ENCODE assay signal across 21 cellular contexts in the genomic region with DNA sequence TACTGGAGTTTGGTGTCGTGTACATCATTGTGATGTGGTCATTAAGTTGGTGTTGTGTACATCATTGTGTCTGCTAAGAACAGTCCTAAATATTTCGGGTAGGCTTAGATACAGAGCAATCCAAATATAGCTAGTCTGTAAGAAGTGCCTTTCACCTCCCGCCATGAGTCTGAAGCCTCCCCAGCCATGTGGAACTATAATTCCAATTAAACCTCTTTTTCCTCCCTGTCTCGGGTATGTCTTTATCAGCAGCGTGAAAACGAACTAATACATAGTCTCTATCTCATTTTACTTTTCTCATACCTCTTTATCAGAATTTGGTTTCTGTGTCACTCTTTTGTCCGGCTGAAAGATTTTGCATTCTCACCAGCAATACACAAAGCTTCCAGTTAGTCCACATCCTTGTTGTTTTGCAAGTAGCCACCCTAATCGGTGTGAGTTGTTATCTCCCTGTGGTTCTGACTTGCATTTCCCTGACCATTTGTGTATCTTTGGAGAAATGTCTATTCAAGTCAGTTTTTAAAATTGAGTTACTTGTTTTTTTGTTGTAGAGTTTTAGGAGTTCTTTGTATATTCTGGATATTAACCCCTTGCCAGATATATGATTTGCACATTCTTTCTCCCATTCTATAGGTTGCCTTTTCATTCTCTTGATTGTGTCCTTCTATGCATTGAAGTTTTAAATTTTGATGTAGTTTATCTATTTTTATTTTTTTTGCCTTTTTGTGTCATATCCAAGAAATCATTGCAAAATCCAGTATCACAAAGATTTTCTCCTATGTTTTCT. TPM values are rescaled to one million over a fixed set of nuclear protein-coding genes. Genes with fewer than 3 reads are reported as not detected.
DNase-seq lines count a peak whose midpoint lies in the region; ATAC-seq and TF ChIP-seq lines count a peak whose summit lies in the region.
"Had no signal": no experiment of that assay in that cellular context is flagged by ENCODE, and none has a peak within 500 bp of the region (broad histone marks: within the 10 kb centered on the region; RNA-seq: fewer than 3 reads in every experiment).

No MANE protein-coding gene starts in this region.

- H3K27me3 ChIP-seq in left ventricle myocardium inferior (ENCODE audit: low read depth) = no peaks in the 10 kb centered on the region
- no peaks in the 10 kb centered on the region for H3K27me3 ChIP-seq in heart left ventricle
- no peaks in the 10 kb centered on the region for H3K27me3 ChIP-seq in colonic mucosa
- no peaks in the 10 kb centered on the region for H3K27me3 ChIP-seq in vagina

- peaks cover 29% of the 10 kb centered on the region for H3K36me3 Mint-ChIP-seq in mesothelial cell of epicardium

- no peaks in the 10 kb centered on the region for H3K27me3 Mint-ChIP-seq in mesothelial cell of epicardium (ENCODE audit: low read depth)
- H3K27me3 Mint-ChIP-seq: B cell had no signal

- ATAC-seq in heart left ventricle (no peak), GM19463 (IDR thresholded peaks at IDR 0.05; ENCODE audit: unreplicated experiment) (no peak), GM21381 (IDR thresholded peaks at IDR 0.05; ENCODE audit: unreplicated experiment) (no peak)

- H3K36me3 ChIP-seq in left ventricle myocardium inferior (peaks cover 4% of the 10 kb centered on the region), heart left ventricle (peaks cover 0 to 7% (median 0%) of the 10 kb centered on the region in 9 donors), colonic mucosa (no peaks in the 10 kb centered on the region), vagina (no peaks in the 10 kb centered on the region)

- H3K4me3 Mint-ChIP-seq in mesothelial cell of epicardium = no peak overlapping the region
- H3K4me3 Mint-ChIP-seq: B cell had no signal

- TF ChIP-seq CTCF in left ventricle myocardium inferior (IDR thresholded peaks at IDR 0.05; ENCODE audit: borderline replicate concordance) = no peak
- no peak for TF ChIP-seq CTCF in heart left ventricle (IDR thresholded peaks at IDR 0.05)
- no peak for TF ChIP-seq CTCF in colonic mucosa (IDR thresholded peaks at IDR 0.05)
- TF ChIP-seq CTCF in mesothelial cell of epicardium (IDR thresholded peaks at IDR 0.05; ENCODE audit: unreplicated experiment) = no peak
- TF ChIP-seq CTCF in vagina (IDR thresholded peaks at IDR 0.05) = no peak

- H3K27ac Mint-ChIP-seq in mesothelial cell of epicardium = peak overlapping the region; percentile 8
- H3K27ac Mint-ChIP-seq: B cell had no signal

- no peak for DNase-seq in left ventricle myocardium inferior
- DNase-seq in heart left ventricle = no peak
- DNase-seq in colonic mucosa = no peak
- no peak for DNase-seq in mesothelial cell of epicardium (ENCODE audit: low spot score in 2 of 2, unreplicated experiment in 2 of 2)
- no peak for DNase-seq in vagina (ENCODE audit: extremely low spot score in 2 of 2)
- no peak for DNase-seq in retina
- DNase-seq: CD4-positive, alpha-beta memory T cell; DMS79 treated with DMSO at 0.1 percent for 48 hours; H7; IMR-90; Kasumi-1; NCI-H1105 treated with DMSO at 0.1 percent for 48 hours; NCI-H187; NCI-H345; NCI-H69; NK-92 treated with Interleukin-12 subunit alpha and Interleukin-12 subunit beta, amount 100 ng/mL, for 24 hours; SHP77 treated with DMSO at 0.1 percent for 48 hours had no signal

- WGBS in heart left ventricle, 4 donors = 77 to 83% (median 78%) methylated on average over 8 of the region's 8 CpGs

- intact Hi-C loops in left ventricle myocardium inferior (cut with micrococcal nuclease) = no loop called here
- intact Hi-C loops in heart left ventricle (cut with DNase I) = loop anchor here in 1 of 10 donors (5.0 kb wide), 1 partner anchor 52 kb away; no protein-coding TSS in a partner anchor
- intact Hi-C loops in colonic mucosa (cut with DNase I) = no loop called here
- intact Hi-C loops in vagina (cut with DNase I) = no loop called here

- TF ChIP-seq POLR2A in heart left ventricle (IDR thresholded peaks at IDR 0.05) (no peak), vagina (IDR thresholded peaks at IDR 0.05) (no peak)

- H3K4me1 ChIP-seq in left ventricle myocardium inferior (peaks cover 26% of the 10 kb centered on the region), heart left ventricle (peaks cover 0 to 15% (median 2%) of the 10 kb centered on the region in 12 donors), colonic mucosa (peaks cover 5% of the 10 kb centered on the region), vagina (no peaks in the 10 kb centered on the region)

- H3K27ac ChIP-seq in left ventricle myocardium inferior (replicated peaks) = peak overlapping the region; percentile 55
- H3K27ac ChIP-seq in heart left ventricle = no peak overlapping the region
- peak overlapping the region; percentile 38 for H3K27ac ChIP-seq in colonic mucosa
- H3K27ac ChIP-seq in vagina = no peak overlapping the region
- H3K27ac ChIP-seq: 22Rv1 had no signal

- H3K4me3 ChIP-seq in left ventricle myocardium inferior = no peak overlapping the region
- no peak overlapping the region for H3K4me3 ChIP-seq in heart left ventricle
- no peak overlapping the region for H3K4me3 ChIP-seq in colonic mucosa
- no peak overlapping the region for H3K4me3 ChIP-seq in vagina

- H3K4me1 Mint-ChIP-seq in mesothelial cell of epicardium = peaks cover 20% of the 10 kb centered on the region
- H3K4me1 Mint-ChIP-seq: B cell had no signal

- no peaks in the 10 kb centered on the region for H3K9me3 ChIP-seq in left ventricle myocardium inferior (replicated peaks)
- no peaks in the 10 kb centered on the region for H3K9me3 ChIP-seq in heart left ventricle
- no peaks in the 10 kb centered on the region for H3K9me3 ChIP-seq in colonic mucosa
- H3K9me3 ChIP-seq in vagina = no peaks in the 10 kb centered on the region

- no peak overlapping the region for H3K9ac ChIP-seq in colonic mucosa (ENCODE audit: low read depth in 2 of 2, low read length in 2 of 2)

- H3K9me3 Mint-ChIP-seq in mesothelial cell of epicardium = peaks cover 15% of the 10 kb centered on the region

RNA-seq across cellular contexts. Expression of a gene that starts 56.5 kb away (rescaled TPM):
- total RNA-seq in left ventricle myocardium inferior (28.0 TPM), heart left ventricle (10 to 100 TPM; 20.5 to 38.8 (median 25.5) TPM), colonic mucosa (10 to 100 TPM; 48.3 to 54.4 TPM), mesothelial cell of epicardium (71.5 to 74.5 TPM (median 73.7 TPM) in 3 replicates), vagina (16.9 TPM)
- polyA plus RNA-seq in heart left ventricle = 10 to 100 TPM; 12.4 to 14.2 TPM

Comparison
In these comparisons a context has a peak if more than half of its experiments do, and no peak if none do; other contexts are left out.
1. H3K27ac ChIP-seq: peak in left ventricle myocardium inferior (single experiment) and colonic mucosa (single experiment); none in heart left ventricle (0 of 12) and vagina (single experiment).